ENCODE assay signal across 3 cellular contexts in the genomic region with DNA sequence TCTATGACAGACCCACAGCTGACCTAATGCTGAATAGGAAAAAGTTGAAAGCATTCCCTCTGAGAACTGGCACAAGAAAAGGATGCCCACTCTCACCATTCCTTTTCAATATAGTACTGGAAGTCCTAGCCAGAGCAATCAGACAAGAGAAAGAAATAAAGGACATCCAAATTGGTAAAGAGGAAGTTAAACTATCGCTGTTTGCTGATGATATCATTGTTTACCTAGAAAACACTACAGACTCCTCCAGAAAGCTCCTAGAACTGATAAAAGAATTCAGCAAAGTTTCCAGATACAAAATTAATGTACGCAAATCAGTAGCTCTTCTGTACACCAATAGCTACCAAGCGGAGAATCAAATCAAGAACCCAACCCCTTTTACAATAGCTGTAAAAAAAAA. TPM values are rescaled to one million over a fixed set of nuclear protein-coding genes. Genes with fewer than 3 reads are reported as not detected.
"Had no signal": no experiment of that assay in that cellular context is flagged by ENCODE, and none has a peak within 500 bp of the region (broad histone marks: within the 10 kb centered on the region; RNA-seq: fewer than 3 reads in every experiment).

No MANE protein-coding gene starts in this region.

RNA-seq across cellular contexts. Expression of a gene that starts 59.8 kb away (rescaled TPM):
- total RNA-seq: thoracic aorta, thyroid gland, ureter had no signal
